Comparison of ENCODE assay signal across 34 cellular contexts in genomic region chr5:168216989-168217388, GRCh38.
"Had no signal": no experiment of that assay in that cellular context is flagged by ENCODE, and none has a peak within 500 bp of the region (broad histone marks: within the 10 kb centered on the region; RNA-seq: fewer than 3 reads in every experiment).

No MANE protein-coding gene starts in this region.

- H3K27me3 ChIP-seq: MG63 had no signal

- DNase-seq: activated B cell treated with CpG ODN at 0.5 μM for 24 hours; activated CD4-positive, alpha-beta memory T cell treated with anti-CD3 and anti-CD28 coated beads, Interleukin-2, amount 10 ng/mL, durations not matched to agents 7 days and 5 days; activated CD4-positive, alpha-beta T cell treated with anti-CD3 and anti-CD28 coated beads for 4 hours; activated CD4-positive, CD25-positive, alpha-beta regulatory T cell treated with anti-CD3 and anti-CD28 coated beads, Interleukin-2, amount 50 U/mL, for 72 hours; activated CD8-positive, alpha-beta memory T cell treated with anti-CD3 and anti-CD28 coated beads for 24 hours; activated CD8-positive, alpha-beta memory T cell treated with anti-CD3 and anti-CD28 coated beads, Interleukin-2, amount 10 ng/mL, durations not matched to agents 7 days and 5 days; activated CD8-positive, alpha-beta memory T cell treated with anti-CD3 and anti-CD28 coated beads, Interleukin-2, amount 50 U/mL, for 48 hours; activated effector memory CD4-positive, alpha-beta T cell treated with Interleukin-2 at 50 U/mL for 16 hours; activated naive CD4-positive, alpha-beta T cell treated with anti-CD3 and anti-CD28 coated beads, Interleukin-2, amount 10 ng/mL, durations not matched to agents 7 days and 5 days; activated naive CD8-positive, alpha-beta T cell treated with anti-CD3 and anti-CD28 coated beads, Interleukin-2, amount 50 U/mL, for 24 hours; activated T-cell treated with anti-CD3 and anti-CD28 coated beads, Interleukin-2, amount 50 U/mL, for 48 hours; anterior cingulate cortex; central memory CD4-positive, alpha-beta T cell; Kasumi-1; KG1; MG63; NCI-H1048; NCI-H146; NCI-H187; NCI-H2081 treated with DMSO at 0.1 percent for 48 hours; NCI-H2171; NCI-H226; NCI-H446 treated with DMSO at 0.1 percent for 48 hours; NCI-H524; PC-9; SW 1271; T-helper 1 cell; T-helper 2 cell; T-helper 9 cell had no signal

- H3K4me3 ChIP-seq: MG63, PC-9 had no signal

- FAIRE-seq: colon, RCC 7860 had no signal

- H3K36me3 ChIP-seq: MG63 had no signal

- ATAC-seq: activated CD8-positive, alpha-beta memory T cell treated with anti-CD3 and anti-CD28 coated beads, Interleukin-2, amount 10 ng/mL, durations not matched to agents 7 days and 5 days; activated naive CD8-positive, alpha-beta T cell treated with anti-CD3 and anti-CD28 coated beads, Interleukin-2, amount 50 U/mL, for 24 hours; Right ventricle myocardium inferior had no signal

- H3K27ac ChIP-seq: PC-9, RWPE1, VCaP had no signal

- H3K9me3 ChIP-seq: MG63 had no signal

- H2AFZ ChIP-seq: PC-9 had no signal

- H3K4me2 ChIP-seq: PC-9 had no signal
